8 cellular contexts compared by ENCODE assay signal in the genomic region with DNA sequence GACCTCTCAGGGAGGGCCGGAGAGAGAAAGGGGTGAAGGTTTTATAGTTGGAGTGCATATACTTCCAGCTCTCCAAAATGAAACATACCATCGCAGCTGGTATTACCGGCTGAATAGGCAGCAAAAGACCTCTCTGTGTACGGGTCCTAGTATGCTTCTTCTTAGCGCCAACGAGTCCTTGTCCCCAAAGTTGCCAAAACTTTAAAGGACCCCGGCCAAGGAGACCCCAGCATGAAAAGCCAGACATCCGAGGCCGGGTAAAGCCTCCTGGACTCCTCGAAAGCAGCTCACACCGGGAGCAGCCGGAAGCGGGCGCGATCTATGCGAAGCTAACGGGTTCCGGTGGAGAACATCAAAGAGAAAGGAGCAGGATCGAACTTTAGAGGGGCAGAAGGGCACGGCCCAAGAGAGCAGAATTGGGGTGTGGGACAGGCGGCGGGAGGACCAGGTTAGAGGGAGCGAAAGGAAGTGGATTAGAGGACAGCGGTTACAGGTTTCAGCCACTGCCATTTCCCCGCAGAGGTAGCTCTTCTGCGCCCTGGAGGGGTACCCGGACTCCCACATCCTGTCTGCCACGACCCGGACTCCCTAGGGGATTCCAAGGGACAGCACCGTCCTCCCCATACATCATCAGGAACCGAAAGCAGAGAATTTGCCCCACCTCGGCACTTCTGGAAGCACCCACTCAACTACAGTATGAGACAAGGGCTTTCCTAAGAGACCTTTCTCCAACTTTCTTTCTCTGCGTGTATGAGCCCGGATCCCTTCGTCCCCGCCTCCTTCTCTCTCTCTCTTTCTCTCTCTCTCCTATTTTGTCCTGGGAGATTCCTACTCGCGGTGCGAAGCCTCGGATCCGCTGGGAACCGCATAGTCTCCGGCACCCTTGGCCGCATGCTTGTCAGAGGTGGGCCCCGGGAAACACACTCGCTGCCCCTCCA. TPM values are rescaled to one million over a fixed set of nuclear protein-coding genes. Genes with fewer than 3 reads are reported as not detected.
DNase-seq lines count a peak whose midpoint lies in the region; ATAC-seq, FAIRE-seq and TF ChIP-seq lines count a peak whose summit lies in the region.

No MANE protein-coding gene starts in this region.

- H3K4me3 Mint-ChIP-seq in activated T-cell treated with anti-CD3 and anti-CD28 coated beads, Interleukin-2, amount 50 U/mL, for 72 hours = peak overlapping the region; percentile 64 to 79
- H3K4me3 Mint-ChIP-seq in type B pancreatic cell = peak overlapping the region; percentile 84

- in situ Hi-C loops in HepG2 (cut with HindIII; ENCODE audit: extremely low pct_ligation_motif_present, low pct_unique_long_range_greater_than_20kb) = no loop called here

- H3K27me3 ChIP-seq in body of pancreas = peaks cover 0 to 37% of the 10 kb centered on the region in 2 donors
- H3K27me3 ChIP-seq in HepG2 (ENCODE audit: control insufficient read depth in 1 of 2, insufficient read depth in 2 of 2, low read length in 2 of 2) = peaks cover 18 to 72% of the 10 kb centered on the region in 2 experiments

- H3K9me3 ChIP-seq in body of pancreas = no peaks in the 10 kb centered on the region
- H3K9me3 ChIP-seq in HepG2 (ENCODE audit: low read length) = no peaks in the 10 kb centered on the region

- FAIRE-seq in HepG2 (lab: Jason Lieb, UNC) = no peak

- peaks cover 83% of the 10 kb centered on the region for H3K27me3 Mint-ChIP-seq in activated T-cell treated with anti-CD3 and anti-CD28 coated beads, Interleukin-2, amount 50 U/mL, for 72 hours (ENCODE audit: low read depth)
- H3K27me3 Mint-ChIP-seq in type B pancreatic cell = peaks cover 97% of the 10 kb centered on the region

- BruUV-seq in HepG2 (replicated peaks; lab: Mats Ljungman, UMichigan) = no TSS peak

- TF ChIP-seq EP300 in HepG2 (IDR thresholded peaks at IDR 0.05; ENCODE audit: low read depth in 2 of 2, low read length in 2 of 2) (no peak), HepG2 (CRISPR knock-in tag; IDR thresholded peaks at IDR 0.05; ENCODE audit: borderline replicate concordance) (no peak)

- H3K36me3 ChIP-seq in body of pancreas (replicated peaks in 1 of 2; ENCODE audit: insufficient read depth in 1 of 2, low read depth in 2 of 2) = no peaks in the 10 kb centered on the region
- H3K36me3 ChIP-seq in HepG2 (replicated peaks in 1 of 2; ENCODE audit: control insufficient read depth in 1 of 2, insufficient read depth in 2 of 2, low read length in 2 of 2) = no peaks in the 10 kb centered on the region

- H3K27ac Mint-ChIP-seq in activated T-cell treated with anti-CD3 and anti-CD28 coated beads, Interleukin-2, amount 50 U/mL, for 72 hours = no peak overlapping the region
- H3K27ac Mint-ChIP-seq in type B pancreatic cell = no peak overlapping the region

- 2% methylated on average over 46 of the region's 46 CpGs for WGBS in body of pancreas, 2 donors
- 11% methylated on average over 39 of the region's 46 CpGs for WGBS in HepG2 (ENCODE audit: low lambda C conversion rate)

- no peak for TF ChIP-seq RAD21 in HepG2 (CRISPR knock-in tag; IDR thresholded peaks at IDR 0.05)

- H3K79me2 ChIP-seq in HepG2 (ENCODE audit: insufficient read depth, low read length) = no peaks in the 10 kb centered on the region

- no peaks in the 10 kb centered on the region for H3K36me3 Mint-ChIP-seq in activated T-cell treated with anti-CD3 and anti-CD28 coated beads, Interleukin-2, amount 50 U/mL, for 72 hours (ENCODE audit: insufficient read depth in 2 of 2)
- no peaks in the 10 kb centered on the region for H3K36me3 Mint-ChIP-seq in type B pancreatic cell

- H3K27ac ChIP-seq in body of pancreas = no peak overlapping the region
- no peak overlapping the region for H3K27ac ChIP-seq in HepG2 (ENCODE audit: extremely low read length, insufficient read depth, low read length)

- CTCF ChIA-PET in HepG2 (lab: Yijun Ruan, JAX; ENCODE audit: low intra/inter-chr PET ratio, low total read pairs) = no interaction called here

- intact Hi-C loops in body of pancreas (cut with DNase I) = no loop called here
- intact Hi-C loops in HepG2 (cut with micrococcal nuclease; ENCODE audit: unreplicated experiment) = no loop called here

- peak overlapping the region; percentile 60 for H3K4me2 ChIP-seq in HepG2 (ENCODE audit: low read depth, low read length)

- H3K4me1 ChIP-seq in body of pancreas (peaks cover 22% of the 10 kb centered on the region), HepG2 (ENCODE audit: insufficient read depth, low read length) (peaks cover 19% of the 10 kb centered on the region)

- peaks cover 4% of the 10 kb centered on the region for H3K4me1 Mint-ChIP-seq in activated T-cell treated with anti-CD3 and anti-CD28 coated beads, Interleukin-2, amount 50 U/mL, for 72 hours (ENCODE audit: low read depth)
- peaks cover 2% of the 10 kb centered on the region for H3K4me1 Mint-ChIP-seq in type B pancreatic cell (ENCODE audit: unreplicated experiment)

- TF ChIP-seq POLR2A in body of pancreas (IDR thresholded peaks at IDR 0.05) (no peak), HepG2 (IDR thresholded peaks at IDR 0.05; ENCODE audit: insufficient read depth in 1 of 2, low read depth in 2 of 2, low read length in 2 of 2) (no peak)

- DNase-seq in activated T-cell treated with anti-CD3 and anti-CD28 coated beads, Interleukin-2, amount 50 U/mL, for 72 hours = no peak
- DNase-seq in activated T-cell treated with anti-CD3 and anti-CD28 coated beads for 4 hours (no peak), body of pancreas (no peak), HepG2 (ENCODE audit: low spot score) (no peak), type B pancreatic cell (ENCODE audit: extremely low spot score, unreplicated experiment) (no peak), MV-4-11 (lab: John Stamatoyannopoulos, UW) (no peak), kidney glomerular epithelial cell (lab: John Stamatoyannopoulos, UW) (no peak)

- peak overlapping the region in 1 of 2 donors; percentile 29 for H3K4me3 ChIP-seq in body of pancreas
- peak overlapping the region in 1 of 3 experiments; percentile 59; a peak in 2 of 6 replicates for H3K4me3 ChIP-seq in HepG2 (replicated peaks in 1 of 3; ENCODE audit: insufficient read depth in 1 of 3, low read depth in 2 of 3, low read length in 3 of 3)

- POLR2A ChIA-PET in HepG2 (lab: Yijun Ruan, JAX) = no interaction called here

- TF ChIP-seq CTCF in body of pancreas (IDR thresholded peaks at IDR 0.05) (no peak), HepG2 (CRISPR knock-in tag; IDR thresholded peaks at IDR 0.05) (no peak), type B pancreatic cell (conservative IDR thresholded peaks at IDR 0.05) (no peak)

- peak overlapping the region; percentile 4 for H2AFZ ChIP-seq in HepG2 (ENCODE audit: low read length)

- H4K20me1 ChIP-seq in HepG2 (ENCODE audit: insufficient read depth, low read length) = no peaks in the 10 kb centered on the region

- H3K9me3 Mint-ChIP-seq in activated T-cell treated with anti-CD3 and anti-CD28 coated beads, Interleukin-2, amount 50 U/mL, for 72 hours = peaks cover 0 to 3% of the 10 kb centered on the region in 2 donors
- H3K9me3 Mint-ChIP-seq in type B pancreatic cell = no peaks in the 10 kb centered on the region

- no peak overlapping the region for H3K9ac ChIP-seq in HepG2 (ENCODE audit: insufficient read depth, low read depth, low read length)

- ATAC-seq in activated T-cell treated with anti-CD3 and anti-CD28 coated beads, Interleukin-2, amount 50 U/mL, for 72 hours (replicated peaks in 1 of 2) = peak; percentile 43 to 44
- peak; percentile 62 for ATAC-seq in HG03432 (IDR thresholded peaks at IDR 0.05; ENCODE audit: unreplicated experiment)
- peak; percentile 26 for ATAC-seq in body of pancreas
- peak; percentile 61 for ATAC-seq in HepG2

TF ChIP-seq in HepG2, 621 proteins besides CTCF, POLR2A, EP300 and RAD21 (continues in another document):
- TF ChIP-seq ZBTB7B (CRISPR knock-in tag; IDR thresholded peaks at IDR 0.05) (no peak), SPEN (CRISPR knock-in tag; IDR thresholded peaks at IDR 0.05; ENCODE audit: low read depth) (no peak), ZNF720 (CRISPR knock-in tag; IDR thresholded peaks at IDR 0.05) (no peak), ZBTB2 (CRISPR knock-in tag; IDR thresholded peaks at IDR 0.05; ENCODE audit: low read depth) (no peak)

RNA-seq across cellular contexts. Expression of gene VGLL2, which starts 0.6 kb away (rescaled TPM):
- not detected for total RNA-seq in activated T-cell treated with anti-CD3 and anti-CD28 coated beads, Interleukin-2, amount 50 U/mL, for 72 hours
- total RNA-seq in body of pancreas (under 1 TPM in 1 of 2 donors, not detected in 1; 0.99 TPM), HepG2 (2016; rRNA removed; fragmentation: Illumina TruSeq; extraction: Trizol) (not detected in 2 replicates), type B pancreatic cell (ENCODE audit: low replicate concordance) (0.31 and 3.0 TPM in 2 replicates)
- not detected in 2 replicates for total RNA-seq in HepG2 (2016; cell fraction: cytosol; rRNA removed; fragmentation: Illumina TruSeq; extraction: Trizol; ENCODE audit: low read depth)
- total RNA-seq in HepG2 (2016; cell fraction: insoluble cytoplasmic fraction; rRNA removed; fragmentation: Illumina TruSeq; extraction: Trizol) = not detected in 2 replicates
- not detected in 2 replicates for total RNA-seq in HepG2 (2016; cell fraction: membrane; rRNA removed; fragmentation: Illumina TruSeq; extraction: Trizol)
- total RNA-seq in HepG2 (2016; cell fraction: nucleus; rRNA removed; fragmentation: Illumina TruSeq; extraction: Trizol) = not detected in 2 replicates
- polyA plus RNA-seq in HepG2 (2011; rRNA removed) = not detected in 2 replicates
- not detected in 2 replicates for polyA plus RNA-seq in HepG2 (2011; cell fraction: cytosol; rRNA removed)
- polyA plus RNA-seq in HepG2 (2011; cell fraction: nucleus; rRNA removed) = not detected in 2 replicates
- polyA plus RNA-seq in HepG2 (2012) = not detected in 2 replicates
- not detected in 2 replicates for polyA plus RNA-seq in HepG2 (2016; cell fraction: cytosol; fragmentation: Illumina TruSeq; extraction: Trizol; ENCODE audit: low read depth)
- polyA plus RNA-seq in HepG2 (2016; cell fraction: insoluble cytoplasmic fraction; fragmentation: Illumina TruSeq; extraction: Trizol; ENCODE audit: low read depth) = not detected in 2 replicates
- not detected in 2 replicates for polyA plus RNA-seq in HepG2 (2016; cell fraction: membrane; fragmentation: Illumina TruSeq; extraction: Trizol; ENCODE audit: low read depth)
- not detected in 2 replicates for polyA plus RNA-seq in HepG2 (2016; cell fraction: nucleus; fragmentation: Illumina TruSeq; extraction: Trizol; ENCODE audit: insufficient read depth, low read depth)
- not detected in 2 replicates for polyA minus RNA-seq in HepG2 (2011; rRNA and poly(A)+ RNA removed; ENCODE audit: low replicate concordance)
- not detected in 2 replicates for polyA minus RNA-seq in HepG2 (2011; cell fraction: cytosol; rRNA and poly(A)+ RNA removed)
- not detected in 2 replicates for polyA minus RNA-seq in HepG2 (2011; cell fraction: nucleus; rRNA and poly(A)+ RNA removed)
